Comparison of ENCODE assay signal across 14 cellular contexts in the genomic region with DNA sequence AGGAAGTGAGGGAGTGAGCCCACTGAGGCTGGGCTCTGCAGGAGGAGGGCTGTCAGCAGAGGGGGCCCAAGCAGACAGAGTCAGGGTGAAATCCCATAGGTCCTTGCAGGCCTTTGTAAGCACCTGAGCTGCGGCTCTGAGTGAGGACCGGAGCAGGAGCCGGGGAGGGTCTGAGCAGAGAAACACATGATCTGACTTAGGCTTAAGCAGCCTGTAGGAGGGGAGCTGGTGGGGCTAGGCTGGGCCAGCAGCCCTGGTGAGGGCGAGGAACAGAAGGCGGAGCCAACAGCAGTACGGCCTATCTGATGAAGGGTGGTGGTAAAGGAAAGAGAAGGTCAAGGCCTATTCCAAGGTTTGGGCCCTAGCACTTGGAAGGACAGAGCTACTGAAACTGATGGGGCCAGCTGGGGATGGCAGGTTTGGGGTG. TPM values are rescaled to one million over a fixed set of nuclear protein-coding genes. Genes with fewer than 3 reads are reported as not detected.
DNase-seq lines count a peak whose midpoint lies in the region; ATAC-seq and TF ChIP-seq lines count a peak whose summit lies in the region.
"Had no signal": no experiment of that assay in that cellular context is flagged by ENCODE, and none has a peak within 500 bp of the region (broad histone marks: within the 10 kb centered on the region; RNA-seq: fewer than 3 reads in every experiment).

No MANE protein-coding gene starts in this region.

- H3K27ac Mint-ChIP-seq in stimulated activated naive CD8-positive, alpha-beta T cell treated with anti-CD3 and anti-CD28 coated beads, Interleukin-15, amount 100 ng/mL, for 72 hours: peak overlapping the region; percentile 49 to 84
- peak overlapping the region; percentile 54 to 75 for H3K27ac Mint-ChIP-seq in effector memory CD8-positive, alpha-beta T cell
- H3K27ac Mint-ChIP-seq in nephron: peak overlapping the region; percentile 20 to 83 (median 50)
- H3K27ac Mint-ChIP-seq: activated CD8-positive, alpha-beta memory T cell treated with anti-CD3 and anti-CD28 coated beads, Interleukin-2, amount 10 ng/mL, durations not matched to agents 7 days and 5 days had no signal

- no peak for ATAC-seq in stimulated activated naive CD8-positive, alpha-beta T cell treated with anti-CD3 and anti-CD28 coated beads, Interleukin-15, amount 100 ng/mL, for 72 hours
- ATAC-seq in stimulated activated naive CD8-positive, alpha-beta T cell treated with anti-CD3 and anti-CD28 coated beads, Interleukin-15, Interleukin-2, amounts not matched to agents 100 U/mL and 50 U/mL, for 24 hours: no peak
- no peak for ATAC-seq in effector memory CD8-positive, alpha-beta T cell (replicated peaks)
- ATAC-seq: activated CD8-positive, alpha-beta memory T cell treated with anti-CD3 and anti-CD28 coated beads, Interleukin-2, amount 10 ng/mL, durations not matched to agents 7 days and 5 days; heart left ventricle had no signal

- no peaks in the 10 kb centered on the region for H3K9me3 ChIP-seq in vagina
- H3K9me3 ChIP-seq: thyroid gland had no signal

- TF ChIP-seq POLR2A in vagina (IDR thresholded peaks at IDR 0.05): no peak

- peaks cover 0 to 10% of the 10 kb centered on the region in 2 donors for H3K9me3 Mint-ChIP-seq in stimulated activated naive CD8-positive, alpha-beta T cell treated with anti-CD3 and anti-CD28 coated beads, Interleukin-15, amount 100 ng/mL, for 72 hours
- no peaks in the 10 kb centered on the region for H3K9me3 Mint-ChIP-seq in effector memory CD8-positive, alpha-beta T cell
- peaks cover 2% of the 10 kb centered on the region for H3K9me3 Mint-ChIP-seq in nephron
- H3K9me3 Mint-ChIP-seq: activated naive CD4-positive, alpha-beta T cell treated with anti-CD3 and anti-CD28 coated beads, Interleukin-2, amount 50 U/mL, for 24 hours had no signal

- TF ChIP-seq CTCF in nephron (IDR thresholded peaks at IDR 0.05; ENCODE audit: unreplicated experiment in 3 of 3): no peak
- TF ChIP-seq CTCF in vagina (IDR thresholded peaks at IDR 0.05): no peak

- H3K4me3 ChIP-seq in vagina: no peak overlapping the region
- H3K4me3 ChIP-seq: heart left ventricle, thyroid gland had no signal

- no peaks in the 10 kb centered on the region for H3K27me3 Mint-ChIP-seq in stimulated activated naive CD8-positive, alpha-beta T cell treated with anti-CD3 and anti-CD28 coated beads, Interleukin-15, amount 100 ng/mL, for 72 hours
- H3K27me3 Mint-ChIP-seq in effector memory CD8-positive, alpha-beta T cell: no peaks in the 10 kb centered on the region
- peaks cover 12% of the 10 kb centered on the region for H3K27me3 Mint-ChIP-seq in nephron (ENCODE audit: low read depth)
- H3K27me3 Mint-ChIP-seq: activated naive CD4-positive, alpha-beta T cell treated with anti-CD3 and anti-CD28 coated beads, Interleukin-2, amount 50 U/mL, for 24 hours had no signal

- intact Hi-C loops in vagina (cut with DNase I): loop anchor here (10.0 kb wide), 1 partner anchor 345 kb away; the partner anchor contains the start of gene ATF4

- H3K36me3 Mint-ChIP-seq in effector memory CD8-positive, alpha-beta T cell (ENCODE audit: insufficient read depth): peaks cover 10% of the 10 kb centered on the region
- H3K36me3 Mint-ChIP-seq in nephron (ENCODE audit: low read depth): no peaks in the 10 kb centered on the region
- H3K36me3 Mint-ChIP-seq: activated CD8-positive, alpha-beta memory T cell treated with anti-CD3 and anti-CD28 coated beads, Interleukin-2, amount 10 ng/mL, durations not matched to agents 7 days and 5 days; activated naive CD4-positive, alpha-beta T cell treated with anti-CD3 and anti-CD28 coated beads, Interleukin-2, amount 50 U/mL, for 24 hours had no signal

- H3K27me3 ChIP-seq in vagina: no peaks in the 10 kb centered on the region
- H3K27me3 ChIP-seq: heart left ventricle, thyroid gland had no signal

- H3K4me3 Mint-ChIP-seq in stimulated activated naive CD8-positive, alpha-beta T cell treated with anti-CD3 and anti-CD28 coated beads, Interleukin-15, amount 100 ng/mL, for 72 hours: no peak overlapping the region
- peak overlapping the region in 1 of 2 donors; percentile 60 for H3K4me3 Mint-ChIP-seq in effector memory CD8-positive, alpha-beta T cell
- H3K4me3 Mint-ChIP-seq in nephron: no peak overlapping the region
- H3K4me3 Mint-ChIP-seq: activated CD8-positive, alpha-beta memory T cell treated with anti-CD3 and anti-CD28 coated beads, Interleukin-2, amount 10 ng/mL, durations not matched to agents 7 days and 5 days; activated naive CD4-positive, alpha-beta T cell treated with anti-CD3 and anti-CD28 coated beads, Interleukin-2, amount 50 U/mL, for 24 hours had no signal

- DNase-seq in stimulated activated naive CD8-positive, alpha-beta T cell treated with anti-CD3 and anti-CD28 coated beads, Interleukin-15, amount 100 ng/mL, for 72 hours: no peak
- no peak for DNase-seq in stimulated activated naive CD8-positive, alpha-beta T cell treated with anti-CD3 and anti-CD28 coated beads, Interleukin-15, Interleukin-2, amounts not matched to agents 100 U/mL and 50 U/mL, for 24 hours
- DNase-seq in effector memory CD8-positive, alpha-beta T cell: no peak
- DNase-seq in vagina (ENCODE audit: extremely low spot score in 2 of 2) (no peak), NCI-H345 (lab: John Stamatoyannopoulos, UW) (no peak), NCI-H2081 (lab: John Stamatoyannopoulos, UW) (no peak), T-helper 9 cell (no peak)
- DNase-seq: activated CD8-positive, alpha-beta memory T cell treated with anti-CD3 and anti-CD28 coated beads, Interleukin-2, amount 10 ng/mL, durations not matched to agents 7 days and 5 days; NCI-H748 treated with DMSO at 0.1 percent for 48 hours; occipital lobe; thyroid gland had no signal

- peak overlapping the region; percentile 93 for H3K27ac ChIP-seq in vagina

- H3K4me1 ChIP-seq in vagina: peaks cover 61% of the 10 kb centered on the region

- H3K4me1 Mint-ChIP-seq in stimulated activated naive CD8-positive, alpha-beta T cell treated with anti-CD3 and anti-CD28 coated beads, Interleukin-15, amount 100 ng/mL, for 72 hours: peaks cover 26% of the 10 kb centered on the region
- peaks cover 48% of the 10 kb centered on the region in 2 donors for H3K4me1 Mint-ChIP-seq in effector memory CD8-positive, alpha-beta T cell (ENCODE audit: low read depth in 2 of 2)
- peaks cover 35% of the 10 kb centered on the region for H3K4me1 Mint-ChIP-seq in nephron

- no peaks in the 10 kb centered on the region for H3K36me3 ChIP-seq in vagina
- H3K36me3 ChIP-seq: heart left ventricle, thyroid gland had no signal

RNA-seq across cellular contexts. Expression of gene CBX7, which starts 26.9 kb away (rescaled TPM):
- 98.0 TPM for total RNA-seq in vagina
